ENCODE assay signal across 15 cellular contexts in the genomic region with DNA sequence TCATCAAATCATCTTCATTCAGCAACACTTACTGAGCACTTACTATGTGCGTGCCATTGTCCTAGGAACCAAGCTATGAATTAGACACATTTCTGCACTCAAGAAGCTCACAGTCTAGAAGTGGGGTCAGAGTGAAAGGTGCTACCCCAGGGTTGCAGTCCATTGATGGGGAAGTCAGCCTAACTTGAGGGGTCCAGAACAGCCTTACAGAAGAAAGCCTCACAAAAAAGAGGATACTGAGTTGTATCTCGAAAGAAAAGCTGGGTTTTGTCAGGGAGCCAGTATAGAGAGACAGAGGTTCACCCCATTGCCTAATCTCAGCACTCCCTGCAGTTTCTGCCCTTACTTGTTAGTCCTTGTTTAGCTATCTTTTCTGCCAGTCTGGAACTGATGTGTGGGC.
DNase-seq lines count a peak whose midpoint lies in the region; ATAC-seq and TF ChIP-seq lines count a peak whose summit lies in the region.
"Had no signal": no experiment of that assay in that cellular context is flagged by ENCODE, and none has a peak within 500 bp of the region (broad histone marks: within the 10 kb centered on the region; RNA-seq: fewer than 3 reads in every experiment).

No MANE protein-coding gene starts in this region.

- CTCF ChIA-PET in Calu3 (lab: Charles Lee), result no interaction called here

- H3K27me3 Mint-ChIP-seq in CD4-positive, CD25-positive, alpha-beta regulatory T cell, result peaks cover 10% of the 10 kb centered on the region
- H3K27me3 Mint-ChIP-seq in Calu3 (ENCODE audit: unreplicated experiment) (no peaks in the 10 kb centered on the region), osteocyte (ENCODE audit: unreplicated experiment) (no peaks in the 10 kb centered on the region)

- DNase-seq in CD4-positive, CD25-positive, alpha-beta regulatory T cell, result no peak
- DNase-seq in Calu3 (no peak), choroid plexus epithelial cell (ENCODE audit: low read depth) (peak; percentile 15), osteocyte (ENCODE audit: extremely low spot score, unreplicated experiment) (peak; percentile 30), occipital lobe (lab: John Stamatoyannopoulos, UW) (no peak)
- DNase-seq in stimulated activated effector memory CD8-positive, alpha-beta T cell treated with anti-CD3 and anti-CD28 coated beads, Interleukin-12 subunit alpha, Interleukin-12 subunit beta, amount 100 ng/mL, for 72 hours (ENCODE audit: low spot score in 2 of 2), result no peak
- DNase-seq: BE2C; CD8-positive, alpha-beta T cell; COR-L47; DMS53; GF-D8 had no signal

- intact Hi-C loops in Calu3 (cut with micrococcal nuclease; ENCODE audit: unreplicated experiment), result loop anchor here (10.0 kb wide), 1 partner anchor 138 kb away; no protein-coding TSS in a partner anchor

- no peak for ATAC-seq in CD4-positive, CD25-positive, alpha-beta regulatory T cell (ENCODE audit: low read depth in 2 of 2)
- ATAC-seq in HG03045 (IDR thresholded peaks at IDR 0.05; ENCODE audit: unreplicated experiment), result no peak
- ATAC-seq in stimulated activated effector memory CD8-positive, alpha-beta T cell treated with anti-CD3 and anti-CD28 coated beads, Interleukin-12 subunit alpha, Interleukin-12 subunit beta, amount 100 ng/mL, for 72 hours, result no peak
- ATAC-seq: A549; CD8-positive, alpha-beta T cell had no signal

- H3K4me1 Mint-ChIP-seq in CD4-positive, CD25-positive, alpha-beta regulatory T cell, result peaks cover 22 to 52% (median 41%) of the 10 kb centered on the region in 4 donors
- H3K4me1 Mint-ChIP-seq in Calu3 (ENCODE audit: low read depth, unreplicated experiment) (peaks cover 36% of the 10 kb centered on the region), osteocyte (ENCODE audit: unreplicated experiment) (peaks cover 16% of the 10 kb centered on the region)
- peaks cover 54% of the 10 kb centered on the region for H3K4me1 Mint-ChIP-seq in stimulated activated effector memory CD8-positive, alpha-beta T cell treated with anti-CD3 and anti-CD28 coated beads, Interleukin-12 subunit alpha, Interleukin-12 subunit beta, amount 100 ng/mL, for 72 hours

- TF ChIP-seq CTCF in Calu3 (IDR thresholded peaks at IDR 0.05; ENCODE audit: unreplicated experiment), result no peak
- TF ChIP-seq CTCF in choroid plexus epithelial cell (conservative IDR thresholded peaks at IDR 0.05; ENCODE audit: low read depth, low read length), result no peak
- no peak for TF ChIP-seq CTCF in osteocyte (IDR thresholded peaks at IDR 0.05)

- peak overlapping the region in 1 of 4 donors; percentile 53 for H3K4me3 Mint-ChIP-seq in CD4-positive, CD25-positive, alpha-beta regulatory T cell
- H3K4me3 Mint-ChIP-seq in Calu3 (ENCODE audit: low read depth, unreplicated experiment), result no peak overlapping the region
- no peak overlapping the region for H3K4me3 Mint-ChIP-seq in osteocyte (ENCODE audit: unreplicated experiment)
- no peak overlapping the region for H3K4me3 Mint-ChIP-seq in stimulated activated effector memory CD8-positive, alpha-beta T cell treated with anti-CD3 and anti-CD28 coated beads, Interleukin-12 subunit alpha, Interleukin-12 subunit beta, amount 100 ng/mL, for 72 hours
- H3K4me3 Mint-ChIP-seq: CD8-positive, alpha-beta T cell had no signal

- peak overlapping the region; percentile 4 to 63 (median 41) for H3K27ac Mint-ChIP-seq in CD4-positive, CD25-positive, alpha-beta regulatory T cell
- peak overlapping the region; percentile 31 for H3K27ac Mint-ChIP-seq in Calu3 (ENCODE audit: unreplicated experiment)
- H3K27ac Mint-ChIP-seq in osteocyte (ENCODE audit: unreplicated experiment), result no peak overlapping the region
- no peak overlapping the region for H3K27ac Mint-ChIP-seq in stimulated activated effector memory CD8-positive, alpha-beta T cell treated with anti-CD3 and anti-CD28 coated beads, Interleukin-12 subunit alpha, Interleukin-12 subunit beta, amount 100 ng/mL, for 72 hours
- H3K27ac Mint-ChIP-seq: CD8-positive, alpha-beta T cell had no signal

- H3K4me1 ChIP-seq in CD4-positive, CD25-positive, alpha-beta regulatory T cell (ENCODE audit: control insufficient read depth, insufficient read depth, low read length, poor library complexity, severe bottlenecking), result peaks cover 35% of the 10 kb centered on the region
- H3K4me1 ChIP-seq: BE2C, HAP-1 had no signal

- no peak overlapping the region for H3K27ac ChIP-seq in CD4-positive, CD25-positive, alpha-beta regulatory T cell (ENCODE audit: insufficient read depth, low read length, poor library complexity, severe bottlenecking)
- H3K27ac ChIP-seq: C4-2B had no signal

- no peaks in the 10 kb centered on the region for H3K9me3 Mint-ChIP-seq in CD4-positive, CD25-positive, alpha-beta regulatory T cell
- H3K9me3 Mint-ChIP-seq in Calu3 (ENCODE audit: low read depth, unreplicated experiment), result no peaks in the 10 kb centered on the region
- no peaks in the 10 kb centered on the region for H3K9me3 Mint-ChIP-seq in osteocyte (ENCODE audit: unreplicated experiment)
- no peaks in the 10 kb centered on the region for H3K9me3 Mint-ChIP-seq in stimulated activated effector memory CD8-positive, alpha-beta T cell treated with anti-CD3 and anti-CD28 coated beads, Interleukin-12 subunit alpha, Interleukin-12 subunit beta, amount 100 ng/mL, for 72 hours
- H3K9me3 Mint-ChIP-seq: CD8-positive, alpha-beta T cell had no signal

- no TSS peak for BruUV-seq in Calu3 (replicated peaks; lab: Mats Ljungman, UMichigan)

- H3K27me3 ChIP-seq in CD4-positive, CD25-positive, alpha-beta regulatory T cell (ENCODE audit: control insufficient read depth, insufficient read depth, low read length), result no peaks in the 10 kb centered on the region
- H3K27me3 ChIP-seq: BE2C had no signal

- no peaks in the 10 kb centered on the region for H3K9me3 ChIP-seq in CD4-positive, CD25-positive, alpha-beta regulatory T cell (ENCODE audit: control insufficient read depth in 2 of 2, low read length in 2 of 2)
- H3K9me3 ChIP-seq: A549, BE2C, HAP-1 had no signal

- no peaks in the 10 kb centered on the region for H3K36me3 ChIP-seq in CD4-positive, CD25-positive, alpha-beta regulatory T cell (ENCODE audit: control insufficient read depth, insufficient read depth, low read length)
- H3K36me3 ChIP-seq: BE2C, HAP-1 had no signal

- H3K4me3 ChIP-seq in CD4-positive, CD25-positive, alpha-beta regulatory T cell (ENCODE audit: low read depth, low read length), result no peak overlapping the region
- H3K4me3 ChIP-seq in choroid plexus epithelial cell (ENCODE audit: low read depth, low read length), result no peak overlapping the region
- H3K4me3 ChIP-seq: A549, HAP-1 had no signal

- H3K36me3 Mint-ChIP-seq in CD4-positive, CD25-positive, alpha-beta regulatory T cell, result peaks cover 4% of the 10 kb centered on the region
- peaks cover 9% of the 10 kb centered on the region for H3K36me3 Mint-ChIP-seq in Calu3 (ENCODE audit: insufficient read depth, unreplicated experiment)
- H3K36me3 Mint-ChIP-seq in osteocyte (ENCODE audit: unreplicated experiment), result no peaks in the 10 kb centered on the region
- no peaks in the 10 kb centered on the region for H3K36me3 Mint-ChIP-seq in stimulated activated effector memory CD8-positive, alpha-beta T cell treated with anti-CD3 and anti-CD28 coated beads, Interleukin-12 subunit alpha, Interleukin-12 subunit beta, amount 100 ng/mL, for 72 hours
- H3K36me3 Mint-ChIP-seq: CD8-positive, alpha-beta T cell had no signal

Comparison
In these comparisons a context has a peak if more than half of its experiments do, and no peak if none do; other contexts are left out.
1. DNase-seq: peak in choroid plexus epithelial cell (single experiment) and osteocyte (single experiment); none in CD4-positive, CD25-positive, alpha-beta regulatory T cell (0 of 3), Calu3 (single experiment), occipital lobe (single experiment) and stimulated activated effector memory CD8-positive, alpha-beta T cell treated with anti-CD3 and anti-CD28 coated beads, Interleukin-12 subunit alpha, Interleukin-12 subunit beta, amount 100 ng/mL, for 72 hours (0 of 2).
2. H3K27ac Mint-ChIP-seq: peak in CD4-positive, CD25-positive, alpha-beta regulatory T cell (3 of 3) and Calu3 (single experiment); none in osteocyte (single experiment) and stimulated activated effector memory CD8-positive, alpha-beta T cell treated with anti-CD3 and anti-CD28 coated beads, Interleukin-12 subunit alpha, Interleukin-12 subunit beta, amount 100 ng/mL, for 72 hours (single experiment).